ENCODE assay signal across 8 cellular contexts in the genomic region with DNA sequence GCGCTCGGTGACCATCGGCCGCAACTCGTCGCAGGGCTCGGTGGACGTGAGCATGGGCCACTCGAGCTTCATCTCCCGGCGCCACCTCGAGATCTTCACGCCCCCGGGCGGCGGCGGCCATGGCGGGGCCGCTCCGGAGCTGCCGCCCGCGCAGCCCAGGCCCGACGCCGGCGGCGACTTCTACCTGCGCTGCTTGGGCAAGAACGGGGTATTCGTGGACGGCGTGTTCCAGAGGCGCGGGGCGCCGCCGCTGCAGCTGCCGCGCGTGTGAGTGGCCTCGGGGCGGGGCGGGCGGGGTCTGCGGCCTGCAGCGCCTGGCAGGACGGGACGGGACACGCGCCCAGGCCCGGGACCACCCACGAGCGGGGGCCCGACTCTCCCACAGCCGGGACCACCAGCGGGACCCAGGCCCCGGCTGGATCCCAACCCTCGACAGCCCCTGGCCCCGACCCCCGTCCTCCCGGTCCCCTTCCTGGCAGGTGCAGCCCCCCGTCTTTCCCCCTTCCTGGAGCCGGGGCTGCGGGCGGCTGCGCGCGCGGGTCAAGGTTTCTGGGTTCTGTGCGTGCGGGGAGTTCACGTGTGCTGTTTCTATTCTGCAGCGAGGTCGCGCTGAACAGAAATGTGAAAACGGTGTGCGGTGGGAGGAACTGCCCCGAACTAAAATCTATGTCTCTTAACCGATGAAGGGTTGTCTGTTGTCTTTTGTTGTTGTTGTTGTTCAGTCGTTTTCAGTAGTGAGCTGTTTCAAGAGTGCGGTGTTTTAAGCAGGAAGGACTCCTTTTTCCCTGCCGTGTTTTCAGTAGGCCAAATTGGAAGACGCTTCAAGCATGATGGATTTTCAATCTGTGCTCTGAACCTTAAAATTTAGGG. TPM values are rescaled to one million over a fixed set of nuclear protein-coding genes. Genes with fewer than 3 reads are reported as not detected.
DNase-seq lines count a peak whose midpoint lies in the region; ATAC-seq, FAIRE-seq and TF ChIP-seq lines count a peak whose summit lies in the region.

No MANE protein-coding gene starts in this region.

- peak overlapping the region; percentile 84 for H3K4me3 ChIP-seq in CD4-positive, CD25-positive, alpha-beta regulatory T cell (ENCODE audit: low read depth, low read length)
- H3K4me3 ChIP-seq in GM23338 (peak overlapping the region; percentile 96), sigmoid colon (peak overlapping the region; percentile 66 to 94 (median 78))

- H3K9me2 ChIP-seq in GM23338 (ENCODE audit: insufficient read depth), result no peaks in the 10 kb centered on the region

- WGBS in sigmoid colon, 2 donors, result 0 to 1% methylated on average over 84 of the region's 84 CpGs

- TF ChIP-seq EP300 in sigmoid colon (IDR thresholded peaks at IDR 0.05), result no peak

- TF ChIP-seq POLR2A in sigmoid colon (IDR thresholded peaks at IDR 0.05), result no peak

- peak; percentile 8 to 15 for ATAC-seq in CD4-positive, CD25-positive, alpha-beta regulatory T cell (ENCODE audit: low read depth in 2 of 2)
- peak; percentile 14; the same call in 1 of the 3 replicates for ATAC-seq in GM23338
- ATAC-seq in activated naive CD8-positive, alpha-beta T cell treated with anti-CD3 and anti-CD28 coated beads, Interleukin-2, amount 50 U/mL, for 24 hours, result peak; percentile 22

- no peak for FAIRE-seq in urothelium cell line (lab: Jason Lieb, UNC)

- H3K9me3 Mint-ChIP-seq in CD4-positive, CD25-positive, alpha-beta regulatory T cell, result no peaks in the 10 kb centered on the region
- no peaks in the 10 kb centered on the region for H3K9me3 Mint-ChIP-seq in GM23338
- H3K9me3 Mint-ChIP-seq in activated naive CD8-positive, alpha-beta T cell treated with anti-CD3 and anti-CD28 coated beads, Interleukin-2, amount 50 U/mL, for 24 hours, result no peaks in the 10 kb centered on the region

- H2AFZ ChIP-seq in GM23338, result no peak overlapping the region

- H3K36me3 Mint-ChIP-seq in CD4-positive, CD25-positive, alpha-beta regulatory T cell, result no peaks in the 10 kb centered on the region
- peaks cover 13% of the 10 kb centered on the region for H3K36me3 Mint-ChIP-seq in GM23338 (ENCODE audit: low read depth)
- peaks cover 11% of the 10 kb centered on the region for H3K36me3 Mint-ChIP-seq in activated naive CD8-positive, alpha-beta T cell treated with anti-CD3 and anti-CD28 coated beads, Interleukin-2, amount 50 U/mL, for 24 hours (ENCODE audit: low read depth)

- H3K27me3 Mint-ChIP-seq in CD4-positive, CD25-positive, alpha-beta regulatory T cell, result no peaks in the 10 kb centered on the region
- peaks cover 3% of the 10 kb centered on the region for H3K27me3 Mint-ChIP-seq in GM23338 (ENCODE audit: insufficient read depth, low read depth, poor library complexity)
- no peaks in the 10 kb centered on the region for H3K27me3 Mint-ChIP-seq in activated naive CD8-positive, alpha-beta T cell treated with anti-CD3 and anti-CD28 coated beads, Interleukin-2, amount 50 U/mL, for 24 hours

- H3K79me2 ChIP-seq in GM23338 (replicated peaks; ENCODE audit: insufficient read depth), result peaks cover 51% of the 10 kb centered on the region

- peaks cover 28% of the 10 kb centered on the region for H3K4me1 ChIP-seq in CD4-positive, CD25-positive, alpha-beta regulatory T cell (ENCODE audit: control insufficient read depth, insufficient read depth, low read length, poor library complexity, severe bottlenecking)
- H3K4me1 ChIP-seq in GM23338 (ENCODE audit: insufficient read depth) (peaks cover 6% of the 10 kb centered on the region), sigmoid colon (peaks cover 0 to 52% (median 44%) of the 10 kb centered on the region in 4 donors)

- intact Hi-C loops in sigmoid colon (cut with DNase I), result no loop called here

- peak overlapping the region; percentile 67 for H3K27ac ChIP-seq in CD4-positive, CD25-positive, alpha-beta regulatory T cell (ENCODE audit: insufficient read depth, low read length, poor library complexity, severe bottlenecking)
- H3K27ac ChIP-seq in GM23338 (ENCODE audit: low read depth), result no peak overlapping the region
- peak overlapping the region; percentile 87 to 92 (median 88) for H3K27ac ChIP-seq in sigmoid colon

- peak overlapping the region; percentile 64 to 85 (median 79) for H3K27ac Mint-ChIP-seq in CD4-positive, CD25-positive, alpha-beta regulatory T cell
- peak overlapping the region; percentile 37 for H3K27ac Mint-ChIP-seq in GM23338
- peak overlapping the region; percentile 94 for H3K27ac Mint-ChIP-seq in activated naive CD8-positive, alpha-beta T cell treated with anti-CD3 and anti-CD28 coated beads, Interleukin-2, amount 50 U/mL, for 24 hours

- no peaks in the 10 kb centered on the region for H3K36me3 ChIP-seq in CD4-positive, CD25-positive, alpha-beta regulatory T cell (ENCODE audit: control insufficient read depth, insufficient read depth, low read length)
- H3K36me3 ChIP-seq in GM23338 (ENCODE audit: insufficient read depth) (no peaks in the 10 kb centered on the region), sigmoid colon (no peaks in the 10 kb centered on the region)

- H3K4me2 ChIP-seq in GM23338, result peak overlapping the region; percentile 87

- DNase-seq in CD4-positive, CD25-positive, alpha-beta regulatory T cell, result peak; percentile 25 to 58 (median 49)
- DNase-seq in GM23338 (ENCODE audit: low spot score), result no peak
- DNase-seq in RPMI8226, result peak; percentile 50
- peak; percentile 38 for DNase-seq in activated naive CD8-positive, alpha-beta T cell treated with anti-CD3 and anti-CD28 coated beads, Interleukin-2, amount 50 U/mL, for 24 hours
- DNase-seq in hepatic stellate cell (ENCODE audit: low spot score), result peak; percentile 38
- peak; percentile 71 for DNase-seq in sigmoid colon
- DNase-seq in SIG-M5 (lab: John Stamatoyannopoulos, UW), result no peak
- DNase-seq in urothelium cell line (ENCODE audit: low spot score), result no peak

- no peaks in the 10 kb centered on the region for H3K9me3 ChIP-seq in CD4-positive, CD25-positive, alpha-beta regulatory T cell (ENCODE audit: control insufficient read depth in 2 of 2, low read length in 2 of 2)
- H3K9me3 ChIP-seq in sigmoid colon, result no peaks in the 10 kb centered on the region

- H3K4me1 Mint-ChIP-seq in CD4-positive, CD25-positive, alpha-beta regulatory T cell, result peaks cover 0 to 42% (median 28%) of the 10 kb centered on the region in 4 donors
- H3K4me1 Mint-ChIP-seq in GM23338, result peaks cover 13% of the 10 kb centered on the region
- peaks cover 38% of the 10 kb centered on the region for H3K4me1 Mint-ChIP-seq in activated naive CD8-positive, alpha-beta T cell treated with anti-CD3 and anti-CD28 coated beads, Interleukin-2, amount 50 U/mL, for 24 hours

- no peaks in the 10 kb centered on the region for H3K27me3 ChIP-seq in CD4-positive, CD25-positive, alpha-beta regulatory T cell (ENCODE audit: control insufficient read depth, insufficient read depth, low read length)
- H3K27me3 ChIP-seq in GM23338 (ENCODE audit: insufficient read depth) (no peaks in the 10 kb centered on the region), sigmoid colon (no peaks in the 10 kb centered on the region)

- peak overlapping the region; percentile 85 to 98 (median 94) for H3K4me3 Mint-ChIP-seq in CD4-positive, CD25-positive, alpha-beta regulatory T cell
- peak overlapping the region; percentile 87 for H3K4me3 Mint-ChIP-seq in GM23338
- H3K4me3 Mint-ChIP-seq in activated naive CD8-positive, alpha-beta T cell treated with anti-CD3 and anti-CD28 coated beads, Interleukin-2, amount 50 U/mL, for 24 hours, result peak overlapping the region; percentile 95

- no peak for TF ChIP-seq CTCF in GM23338 (conservative IDR thresholded peaks at IDR 0.05; ENCODE audit: low read depth in 2 of 2)
- TF ChIP-seq CTCF in sigmoid colon (IDR thresholded peaks at IDR 0.05), result no peak

- peaks cover 39% of the 10 kb centered on the region for H4K20me1 ChIP-seq in GM23338 (replicated peaks; ENCODE audit: insufficient read depth)

- H3F3A ChIP-seq in GM23338 (replicated peaks; ENCODE audit: low read depth), result peaks cover 4% of the 10 kb centered on the region; the same call in 1 of the 2 replicates

TF ChIP-seq in GM23338, 12 proteins besides CTCF, POLR2A, EP300 and RAD21 (continues in another document):
- TF ChIP-seq ZNF114 (CRISPR knock-in tag; IDR thresholded peaks at IDR 0.05), result no peak
- no peak for TF ChIP-seq CREB1 (CRISPR knock-in tag; IDR thresholded peaks at IDR 0.05; ENCODE audit: low read depth)

RNA-seq across cellular contexts. Expression of a gene that starts 0.7 kb away (rescaled TPM):
- 55.6 TPM for total RNA-seq in CD4-positive, CD25-positive, alpha-beta regulatory T cell
- polyA plus RNA-seq in CD4-positive, CD25-positive, alpha-beta regulatory T cell, result 1 to 10 TPM; 2.2 to 4.9 (median 3.8) TPM
- 62.4 and 66.0 TPM in 2 replicates for total RNA-seq in GM23338 (2014; rRNA removed; shearing (Covaris generic))
- polyA plus RNA-seq in GM23338 (2016; fragmentation: Nextera tagmentation; extraction: Ambion mirVana) (12.2 and 12.3 TPM in 2 replicates), sigmoid colon (10 to 100 TPM; 10.2 to 26.2 (median 11.6) TPM)
- total RNA-seq in sigmoid colon, result 10 to 100 TPM; 29.3 to 56.8 (median 40.5) TPM

Comparison
In these comparisons a context has a peak if more than half of its experiments do, and no peak if none do; other contexts are left out.
1. DNase-seq: peak in CD4-positive, CD25-positive, alpha-beta regulatory T cell (3 of 3), RPMI8226 (single experiment), activated naive CD8-positive, alpha-beta T cell treated with anti-CD3 and anti-CD28 coated beads, Interleukin-2, amount 50 U/mL, for 24 hours (single experiment), hepatic stellate cell (single experiment) and sigmoid colon (single experiment); none in GM23338 (single experiment), SIG-M5 (single experiment) and urothelium cell line (single experiment).
2. H3K27ac Mint-ChIP-seq: peak in every context shown above with its lines; median percentile 94 in activated naive CD8-positive, alpha-beta T cell treated with anti-CD3 and anti-CD28 coated beads, Interleukin-2, amount 50 U/mL, for 24 hours; 79 in CD4-positive, CD25-positive, alpha-beta regulatory T cell; 37 in GM23338.
3. Peak in every context shown above with its lines, with median percentiles within 50 percentile points of each other: ATAC-seq, H3K4me3 ChIP-seq and H3K4me3 Mint-ChIP-seq.